In genomic region chr5:134118212-134118611, GRCh38 we compare ENCODE assay signal across 27 cellular contexts. TPM values are rescaled to one million over a fixed set of nuclear protein-coding genes. Genes with fewer than 3 reads are reported as not detected.
A peak's percentile ranks its signal among the peaks of the same experiment; 100 is the strongest.
DNase-seq lines count a peak whose midpoint lies in the region; ATAC-seq lines count a peak whose summit lies in the region.
"Had no signal": no experiment of that assay in that cellular context is flagged by ENCODE, and none has a peak within 500 bp of the region (broad histone marks: within the 10 kb centered on the region; RNA-seq: fewer than 3 reads in every experiment).

No MANE protein-coding gene starts in this region.

- POLR2A ChIA-PET in activated CD4-positive, alpha-beta T cell treated with anti-CD3 and anti-CD28 coated beads, Interleukin-2, amount 10 ng/mL, durations not matched to agents 7 days and 5 days (lab: Charles Lee) = interaction anchor here (1.2 kb wide), 1 partner anchor 11 kb away, joined by 5 read pairs; no protein-coding TSS in a partner anchor
- POLR2A ChIA-PET in CD4-positive, alpha-beta memory T cell (lab: Charles Lee; ENCODE audit: partially characterized antibody) = interaction anchor here (1.0 to 22.2 kb wide), 6 partner anchors 45 to 78 kb away, joined by 3 to 192 read pairs (median 12); partner anchors contain the start of gene SKP1
- POLR2A ChIA-PET in naive thymus-derived CD4-positive, alpha-beta T cell (lab: Charles Lee) = interaction anchor here (0.8 to 48.2 kb wide), 6 partner anchors 43 to 72 kb away, joined by 4 to 1333 read pairs (median 12); partner anchors contain the start of gene SKP1

- DNase-seq in activated CD4-positive, alpha-beta T cell treated with anti-CD3 and anti-CD28 coated beads, Interleukin-2, amount 10 ng/mL, durations not matched to agents 7 days and 5 days = no peak
- no peak for DNase-seq in activated CD4-positive, alpha-beta T cell treated with anti-CD3 and anti-CD28 coated beads for 1 hour
- no peak for DNase-seq in CD4-positive, alpha-beta memory T cell
- no peak for DNase-seq in naive thymus-derived CD4-positive, alpha-beta T cell
- DNase-seq in stimulated activated CD8-positive, alpha-beta memory T cell treated with anti-CD3 and anti-CD28 coated beads, Interleukin-4, amount 100 ng/mL, for 48 hours = no peak
- DNase-seq in activated effector memory CD4-positive, alpha-beta T cell treated with anti-CD3 and anti-CD28 coated beads, Interleukin-2, amount 50 U/mL, for 16 hours = no peak
- no peak for DNase-seq in anterior cingulate cortex (lab: John Stamatoyannopoulos, UW)
- DNase-seq: activated CD4-positive, alpha-beta T cell treated with anti-CD3 and anti-CD28 coated beads for 48 hours; activated CD8-positive, alpha-beta memory T cell treated with anti-CD3 and anti-CD28 coated beads, Interleukin-2, amount 50 U/mL, for 48 hours; central memory CD4-positive, alpha-beta T cell; dermis blood vessel endothelial cell; DMS153; hippocampal formation; left colon; NCI-H1092; NCI-H187; NCI-H2171 treated with DMSO at 0.1 percent for 48 hours; NCI-H524; NK-92 treated with Interleukin-12 subunit alpha and Interleukin-12 subunit beta, amount 100 ng/mL, for 24 hours; nucleus accumbens; PC-3; SK-N-SH; transverse colon had no signal

- CTCF ChIA-PET in activated CD4-positive, alpha-beta T cell treated with anti-CD3 and anti-CD28 coated beads, Interleukin-2, amount 10 ng/mL, durations not matched to agents 7 days and 5 days (lab: Charles Lee) = interaction anchor here (0.7 to 5.7 kb wide), 7 partner anchors 10 to 675 kb away, joined by 3 to 27 read pairs (median 4); no protein-coding TSS in a partner anchor
- CTCF ChIA-PET in CD4-positive, alpha-beta memory T cell (lab: Charles Lee; ENCODE audit: partially characterized antibody) = no interaction called here
- CTCF ChIA-PET in naive thymus-derived CD4-positive, alpha-beta T cell (lab: Charles Lee) = interaction anchor here (1.1 to 17.6 kb wide), 3 partner anchors 19 to 76 kb away, joined by 3 to 394 read pairs (median 53); no protein-coding TSS in a partner anchor

- H3K4me3 Mint-ChIP-seq in activated CD4-positive, alpha-beta T cell treated with anti-CD3 and anti-CD28 coated beads, Interleukin-2, amount 10 ng/mL, durations not matched to agents 7 days and 5 days = peak overlapping the region; percentile 82
- peak overlapping the region; percentile 86 to 99 (median 96) for H3K4me3 Mint-ChIP-seq in CD4-positive, alpha-beta memory T cell
- peak overlapping the region; percentile 74 for H3K4me3 Mint-ChIP-seq in activated T-helper 17 cell treated with anti-CD3 and anti-CD28 coated beads, Interleukin-2, amount 50 U/mL, for 72 hours
- peak overlapping the region; percentile 81 to 100 (median 98) for H3K4me3 Mint-ChIP-seq in naive thymus-derived CD4-positive, alpha-beta T cell

- no peaks in the 10 kb centered on the region for H3K9me3 ChIP-seq in CD4-positive, alpha-beta memory T cell (ENCODE audit: control insufficient read depth in 1 of 2, low read length in 2 of 2)
- no peaks in the 10 kb centered on the region for H3K9me3 ChIP-seq in naive thymus-derived CD4-positive, alpha-beta T cell (ENCODE audit: control insufficient read depth in 2 of 3, low read length in 3 of 3)
- H3K9me3 ChIP-seq: SK-N-SH, transverse colon had no signal

- H3K4me1 ChIP-seq in CD4-positive, alpha-beta memory T cell (ENCODE audit: insufficient read depth, low read length) = peaks cover 72% of the 10 kb centered on the region
- H3K4me1 ChIP-seq in naive thymus-derived CD4-positive, alpha-beta T cell (ENCODE audit: control insufficient read depth in 2 of 2, insufficient read depth in 2 of 2, low read length in 2 of 2) = peaks cover 12 to 76% of the 10 kb centered on the region in 2 donors

- intact Hi-C loops in CD4-positive, alpha-beta memory T cell (cut with micrococcal nuclease) = no loop called here
- intact Hi-C loops in naive thymus-derived CD4-positive, alpha-beta T cell (cut with micrococcal nuclease) = loop anchor here in 1 of 2 donors (1.0 kb wide), 1 partner anchor 27 kb away; no protein-coding TSS in a partner anchor

- peak overlapping the region; percentile 97 for H3K27ac ChIP-seq in CD4-positive, alpha-beta memory T cell (ENCODE audit: low read depth, low read length)
- peak overlapping the region; percentile 97 for H3K27ac ChIP-seq in naive thymus-derived CD4-positive, alpha-beta T cell (ENCODE audit: low read depth, low read length)
- H3K27ac ChIP-seq: transverse colon had no signal

- no peaks in the 10 kb centered on the region for H3K9me3 Mint-ChIP-seq in activated CD4-positive, alpha-beta T cell treated with anti-CD3 and anti-CD28 coated beads, Interleukin-2, amount 10 ng/mL, durations not matched to agents 7 days and 5 days
- peaks cover 0 to 2% (median 0%) of the 10 kb centered on the region in 8 donors for H3K9me3 Mint-ChIP-seq in CD4-positive, alpha-beta memory T cell
- no peaks in the 10 kb centered on the region for H3K9me3 Mint-ChIP-seq in activated T-helper 17 cell treated with anti-CD3 and anti-CD28 coated beads, Interleukin-2, amount 50 U/mL, for 72 hours
- peaks cover 0 to 2% (median 0%) of the 10 kb centered on the region in 11 donors for H3K9me3 Mint-ChIP-seq in naive thymus-derived CD4-positive, alpha-beta T cell
- H3K9me3 Mint-ChIP-seq: activated naive CD4-positive, alpha-beta T cell treated with anti-CD3 and anti-CD28 coated beads, Interleukin-2, amount 50 U/mL, for 72 hours; memory B cell; T-helper 2 cell treated with Interferon-gamma antibody and Interleukin-4, amounts not matched to agents 5 μg/mL and 100 μg/mL, for 36 hours had no signal

- H3K27me3 Mint-ChIP-seq in activated CD4-positive, alpha-beta T cell treated with anti-CD3 and anti-CD28 coated beads, Interleukin-2, amount 10 ng/mL, durations not matched to agents 7 days and 5 days = peaks cover 5% of the 10 kb centered on the region
- H3K27me3 Mint-ChIP-seq in CD4-positive, alpha-beta memory T cell = no peaks in the 10 kb centered on the region
- no peaks in the 10 kb centered on the region for H3K27me3 Mint-ChIP-seq in activated T-helper 17 cell treated with anti-CD3 and anti-CD28 coated beads, Interleukin-2, amount 50 U/mL, for 72 hours
- peaks cover 0 to 37% (median 0%) of the 10 kb centered on the region in 5 donors for H3K27me3 Mint-ChIP-seq in naive thymus-derived CD4-positive, alpha-beta T cell
- H3K27me3 Mint-ChIP-seq: memory B cell had no signal

- ATAC-seq in activated T-helper 17 cell treated with anti-CD3 and anti-CD28 coated beads, Interleukin-2, amount 50 U/mL, for 72 hours (replicated peaks) = no peak
- no peak for ATAC-seq in naive thymus-derived CD4-positive, alpha-beta T cell
- ATAC-seq: left colon, PC-3 had no signal

- H3K27ac Mint-ChIP-seq in activated CD4-positive, alpha-beta T cell treated with anti-CD3 and anti-CD28 coated beads, Interleukin-2, amount 10 ng/mL, durations not matched to agents 7 days and 5 days = peak overlapping the region; percentile 91
- peak overlapping the region in 6 of 7 donors; percentile 89 to 98 (median 96) for H3K27ac Mint-ChIP-seq in CD4-positive, alpha-beta memory T cell
- no peak overlapping the region for H3K27ac Mint-ChIP-seq in activated T-helper 17 cell treated with anti-CD3 and anti-CD28 coated beads, Interleukin-2, amount 50 U/mL, for 72 hours
- H3K27ac Mint-ChIP-seq in naive thymus-derived CD4-positive, alpha-beta T cell = peak overlapping the region; percentile 79 to 99 (median 90)
- H3K27ac Mint-ChIP-seq: T-helper 2 cell treated with Interferon-gamma antibody and Interleukin-4, amounts not matched to agents 5 μg/mL and 100 μg/mL, for 36 hours had no signal

- H3K4me1 Mint-ChIP-seq in activated CD4-positive, alpha-beta T cell treated with anti-CD3 and anti-CD28 coated beads, Interleukin-2, amount 10 ng/mL, durations not matched to agents 7 days and 5 days = peaks cover 70% of the 10 kb centered on the region
- peaks cover 32 to 88% (median 49%) of the 10 kb centered on the region in 4 donors for H3K4me1 Mint-ChIP-seq in CD4-positive, alpha-beta memory T cell
- H3K4me1 Mint-ChIP-seq in activated T-helper 17 cell treated with anti-CD3 and anti-CD28 coated beads, Interleukin-2, amount 50 U/mL, for 72 hours = peaks cover 42% of the 10 kb centered on the region
- H3K4me1 Mint-ChIP-seq in naive thymus-derived CD4-positive, alpha-beta T cell = peaks cover 4 to 73% (median 26%) of the 10 kb centered on the region in 7 donors

- no peaks in the 10 kb centered on the region for H3K27me3 ChIP-seq in CD4-positive, alpha-beta memory T cell (ENCODE audit: insufficient read depth, low read length)
- H3K27me3 ChIP-seq in naive thymus-derived CD4-positive, alpha-beta T cell (ENCODE audit: control insufficient read depth in 2 of 2, insufficient read depth in 2 of 2, low read length in 2 of 2) = no peaks in the 10 kb centered on the region

- peak overlapping the region; percentile 82 to 85 for H3K4me3 ChIP-seq in CD4-positive, alpha-beta memory T cell (ENCODE audit: low read length in 2 of 2)
- peak overlapping the region; percentile 86 for H3K4me3 ChIP-seq in naive thymus-derived CD4-positive, alpha-beta T cell (ENCODE audit: low read length)
- H3K4me3 ChIP-seq: transverse colon had no signal

- peaks cover 64% of the 10 kb centered on the region for H3K36me3 ChIP-seq in CD4-positive, alpha-beta memory T cell (ENCODE audit: insufficient read depth, low read length)
- peaks cover 4 to 79% (median 61%) of the 10 kb centered on the region in 3 experiments for H3K36me3 ChIP-seq in naive thymus-derived CD4-positive, alpha-beta T cell (ENCODE audit: control insufficient read depth in 2 of 3, insufficient read depth in 3 of 3, low read length in 3 of 3)
- H3K36me3 ChIP-seq: transverse colon had no signal

- H3K36me3 Mint-ChIP-seq in activated CD4-positive, alpha-beta T cell treated with anti-CD3 and anti-CD28 coated beads, Interleukin-2, amount 10 ng/mL, durations not matched to agents 7 days and 5 days (ENCODE audit: low read depth) = peaks cover 76% of the 10 kb centered on the region
- peaks cover 68 to 78% of the 10 kb centered on the region in 2 donors for H3K36me3 Mint-ChIP-seq in CD4-positive, alpha-beta memory T cell
- peaks cover 59% of the 10 kb centered on the region for H3K36me3 Mint-ChIP-seq in activated T-helper 17 cell treated with anti-CD3 and anti-CD28 coated beads, Interleukin-2, amount 50 U/mL, for 72 hours (ENCODE audit: low read depth)
- peaks cover 39 to 72% (median 66%) of the 10 kb centered on the region in 5 donors for H3K36me3 Mint-ChIP-seq in naive thymus-derived CD4-positive, alpha-beta T cell

RNA-seq across cellular contexts. Expression of gene TCF7, which starts 3.7 kb away (rescaled TPM):
- 100 to 1,000 TPM; 271 to 283 TPM for total RNA-seq in activated CD4-positive, alpha-beta T cell treated with anti-CD3 and anti-CD28 coated beads, Interleukin-2, amount 10 ng/mL, durations not matched to agents 7 days and 5 days
- total RNA-seq in CD4-positive, alpha-beta memory T cell = 100 to 1,000 TPM; 770 to 841 TPM
- polyA plus RNA-seq in CD4-positive, alpha-beta memory T cell = 100 to 1,000 TPM; 102 to 474 TPM
- total RNA-seq in activated T-helper 17 cell treated with anti-CD3 and anti-CD28 coated beads, Interleukin-2, amount 50 U/mL, for 72 hours = 10 to 100 TPM in 1 of 2 donors, 1 to 10 TPM in 1; 5.9 to 42.2 TPM
- total RNA-seq in naive thymus-derived CD4-positive, alpha-beta T cell = 1,000 to 10,000 TPM in 2 of 5 experiments, 100 to 1,000 TPM in 3; 203 to 1,066 (median 643) TPM
- 100 to 1,000 TPM; 356 to 560 TPM for polyA plus RNA-seq in naive thymus-derived CD4-positive, alpha-beta T cell

RNA-seq across cellular contexts. Expression of gene SKP1, which starts 58.5 kb away (rescaled TPM):
- 100 to 1,000 TPM; 194 to 197 TPM for total RNA-seq in activated CD4-positive, alpha-beta T cell treated with anti-CD3 and anti-CD28 coated beads, Interleukin-2, amount 10 ng/mL, durations not matched to agents 7 days and 5 days
- 100 to 1,000 TPM; 234 to 246 TPM for total RNA-seq in CD4-positive, alpha-beta memory T cell
- polyA plus RNA-seq in CD4-positive, alpha-beta memory T cell = 1,000 to 10,000 TPM; 1,076 to 1,639 TPM
- 100 to 1,000 TPM; 152 to 209 TPM for total RNA-seq in activated T-helper 17 cell treated with anti-CD3 and anti-CD28 coated beads, Interleukin-2, amount 50 U/mL, for 72 hours
- 100 to 1,000 TPM; 224 to 287 (median 268) TPM for total RNA-seq in naive thymus-derived CD4-positive, alpha-beta T cell
- polyA plus RNA-seq in naive thymus-derived CD4-positive, alpha-beta T cell = 1,000 to 10,000 TPM; 1,257 to 1,361 TPM

Comparison
In these comparisons a context has a peak if more than half of its experiments do, and no peak if none do; other contexts are left out.
1. RNA of gene TCF7, which starts 3.7 kb away (total RNA-seq): 770 to 841 TPM in CD4-positive, alpha-beta memory T cell, 203 to 1,066 TPM in naive thymus-derived CD4-positive, alpha-beta T cell and 271 to 283 TPM in activated CD4-positive, alpha-beta T cell treated with anti-CD3 and anti-CD28 coated beads, Interleukin-2, amount 10 ng/mL, durations not matched to agents 7 days and 5 days; 5.9 to 42.2 TPM in activated T-helper 17 cell treated with anti-CD3 and anti-CD28 coated beads, Interleukin-2, amount 50 U/mL, for 72 hours; every median in the first group is over 4 times any median in the second.
2. Peak in every context shown above with its lines, with median percentiles within 50 percentile points of each other: H3K4me3 Mint-ChIP-seq.